In the genomic region with DNA sequence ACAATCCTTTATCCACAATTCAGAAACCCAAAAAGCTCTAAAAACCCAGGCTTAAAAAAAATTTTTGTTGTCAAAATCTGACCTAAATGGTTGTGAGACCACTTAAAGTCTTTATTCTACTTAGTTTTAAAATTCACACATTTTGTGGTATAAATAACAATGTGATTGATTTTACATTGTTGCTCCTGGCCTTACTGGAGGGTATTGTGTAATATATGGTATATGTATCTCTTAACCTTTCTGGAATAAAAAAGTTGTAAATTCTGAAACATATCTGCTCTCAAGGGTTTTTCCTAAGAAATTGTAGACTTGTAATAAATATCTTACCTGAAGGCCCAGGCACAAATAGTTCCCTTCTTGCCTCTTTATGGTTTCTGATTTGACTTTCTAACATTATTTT, we compare ENCODE assay signal across 2 cellular contexts.
TF ChIP-seq lines count a peak whose summit lies in the region.

No MANE protein-coding gene starts in this region.

TF ChIP-seq in HepG2, 621 proteins besides CTCF, POLR2A, EP300 and RAD21:
- TF ChIP-seq CEBPB (IDR thresholded peaks at IDR 0.05; ENCODE audit: borderline replicate concordance, low read depth, low read length) = peak; percentile 56; the same call in 1 of the 2 replicates
- TF ChIP-seq ZNF12 (CRISPR knock-in tag; IDR thresholded peaks at IDR 0.05) = no peak
- TF ChIP-seq MTF1 (CRISPR knock-in tag; IDR thresholded peaks at IDR 0.05) = no peak

TF ChIP-seq in IMR-90, 13 proteins besides CTCF, POLR2A, EP300 and RAD21:
- no peak for TF ChIP-seq BHLHE40 (IDR thresholded peaks at IDR 0.05; ENCODE audit: low read depth, low read length)
- TF ChIP-seq CEBPB (IDR thresholded peaks at IDR 0.05; ENCODE audit: low read depth, low read length) = peak; percentile 62
- TF ChIP-seq MXI1 (IDR thresholded peaks at IDR 0.05; ENCODE audit: borderline replicate concordance, low read depth, low read length) = no peak
